ENCODE assay signal across 20 cellular contexts in genomic region chr11:34160791-34161190, GRCh38.
"Had no signal": no experiment of that assay in that cellular context is flagged by ENCODE, and none has a peak within 500 bp of the region (broad histone marks: within the 10 kb centered on the region; RNA-seq: fewer than 3 reads in every experiment).

No MANE protein-coding gene starts in this region.

- ATAC-seq: gastrocnemius medialis; left lung; lower lobe of right lung; mucosa of descending colon; naive thymus-derived CD8-positive, alpha-beta T cell had no signal

- H3K4me3 ChIP-seq: coronary artery, dorsolateral prefrontal cortex, esophagus squamous epithelium, gastrocnemius medialis, heart right ventricle, left lung, lower lobe of right lung, mucosa of descending colon had no signal

- H3K36me3 ChIP-seq: lower lobe of right lung had no signal

- H3K4me1 ChIP-seq: gastrocnemius medialis, left lung had no signal

- H3K27me3 Mint-ChIP-seq: naive B cell; naive thymus-derived CD8-positive, alpha-beta T cell had no signal

- H3K4me3 Mint-ChIP-seq: mesothelial cell of epicardium; naive thymus-derived CD8-positive, alpha-beta T cell had no signal

- H3K27ac Mint-ChIP-seq: mesothelial cell of epicardium had no signal

- H3K9me3 ChIP-seq: esophagus squamous epithelium, gastrocnemius medialis, heart right ventricle, left lung, lower lobe of right lung, mucosa of descending colon had no signal

- H3K27ac ChIP-seq: coronary artery, dorsolateral prefrontal cortex, esophagus squamous epithelium, gastrocnemius medialis, left lung, lower lobe of right lung had no signal

- H3K36me3 Mint-ChIP-seq: mesothelial cell of epicardium; naive B cell; naive thymus-derived CD8-positive, alpha-beta T cell had no signal

- H3K9me3 Mint-ChIP-seq: mesothelial cell of epicardium; naive B cell; naive thymus-derived CD8-positive, alpha-beta T cell had no signal

- H3K27me3 ChIP-seq: dorsolateral prefrontal cortex, esophagus squamous epithelium, gastrocnemius medialis, heart right ventricle, left lung had no signal

- DNase-seq: dermis blood vessel endothelial cell; dorsolateral prefrontal cortex; effector CD4-positive, alpha-beta T cell; effector memory CD4-positive, alpha-beta T cell; esophagus squamous epithelium; foreskin fibroblast; gastrocnemius medialis; glutamatergic neuron; head of caudate nucleus; hippocampal formation; left cardiac atrium; left lung; lower lobe of right lung; mesenchymal stem cell; mucosa of descending colon; naive B cell; naive thymus-derived CD8-positive, alpha-beta T cell had no signal
